19 cellular contexts compared by ENCODE assay signal in genomic region chr21:21213297-21213696, GRCh38.
DNase-seq lines count a peak whose midpoint lies in the region; ATAC-seq and TF ChIP-seq lines count a peak whose summit lies in the region.
"Had no signal": no experiment of that assay in that cellular context is flagged by ENCODE, and none has a peak within 500 bp of the region (broad histone marks: within the 10 kb centered on the region; RNA-seq: fewer than 3 reads in every experiment).

No MANE protein-coding gene starts in this region.

- H3K27ac ChIP-seq in GM23248, result no peak overlapping the region
- H3K27ac ChIP-seq: C4-2B, HL-60 had no signal

- no peak overlapping the region for H3K4me3 Mint-ChIP-seq in activated naive CD4-positive, alpha-beta T cell treated with anti-CD3 and anti-CD28 coated beads, Interleukin-2, amount 10 ng/mL, durations not matched to agents 7 days and 5 days
- H3K4me3 Mint-ChIP-seq: CD4-positive, alpha-beta T cell; GM23338; IgD-negative memory B cell had no signal

- H3F3A ChIP-seq in GM23248 (ENCODE audit: insufficient read depth), result no peaks in the 10 kb centered on the region

- H3K9ac ChIP-seq in GM23248 (no peak overlapping the region), adipocyte (ENCODE audit: low read length) (no peak overlapping the region)

- in situ Hi-C loops in GM23248 (cut with MboI), result no loop called here

- no peaks in the 10 kb centered on the region for H4K20me1 ChIP-seq in GM23248 (ENCODE audit: insufficient read depth)

- H3K27me3 Mint-ChIP-seq in activated naive CD4-positive, alpha-beta T cell treated with anti-CD3 and anti-CD28 coated beads, Interleukin-2, amount 10 ng/mL, durations not matched to agents 7 days and 5 days, result no peaks in the 10 kb centered on the region
- H3K27me3 Mint-ChIP-seq: CD4-positive, alpha-beta T cell; IgD-negative memory B cell had no signal

- 72 to 94% methylated on average over 1 of the region's 1 CpG for WGBS in GM23248 (ENCODE audit: low coverage in 1 of 2, low lambda C conversion rate in 2 of 2, missing lambda C conversion rate in 2 of 2), 2 experiments

- H3K9me3 Mint-ChIP-seq in activated naive CD4-positive, alpha-beta T cell treated with anti-CD3 and anti-CD28 coated beads, Interleukin-2, amount 10 ng/mL, durations not matched to agents 7 days and 5 days, result no peaks in the 10 kb centered on the region
- H3K9me3 Mint-ChIP-seq: GM23338 had no signal

- ATAC-seq in GM19023 (IDR thresholded peaks at IDR 0.05; ENCODE audit: unreplicated experiment), result no peak
- no peak for ATAC-seq in HG03342 (IDR thresholded peaks at IDR 0.05; ENCODE audit: unreplicated experiment)
- ATAC-seq: GM23338 had no signal

- CTCF ChIA-PET in activated naive CD4-positive, alpha-beta T cell treated with anti-CD3 and anti-CD28 coated beads, Interleukin-2, amount 10 ng/mL, durations not matched to agents 7 days and 5 days (lab: Charles Lee), result no interaction called here

- H3K4me3 ChIP-seq in GM23248 (no peak overlapping the region), adipocyte (ENCODE audit: low read length) (no peak overlapping the region), choroid plexus epithelial cell (ENCODE audit: low read depth, low read length) (no peak overlapping the region)
- H3K4me3 ChIP-seq: GM23338 had no signal

- H2AFZ ChIP-seq in GM23248, result no peak overlapping the region
- H2AFZ ChIP-seq: GM23338 had no signal

- H3K9me3 ChIP-seq in GM23248 (ENCODE audit: low read depth) (no peaks in the 10 kb centered on the region), adipocyte (ENCODE audit: control insufficient read depth, low read length) (no peaks in the 10 kb centered on the region)
- H3K9me3 ChIP-seq: Caco-2 had no signal

- no peaks in the 10 kb centered on the region for H3K36me3 ChIP-seq in GM23248 (ENCODE audit: low read depth)
- H3K36me3 ChIP-seq in adipocyte (ENCODE audit: control insufficient read depth, insufficient read depth, low read length, severe bottlenecking), result no peaks in the 10 kb centered on the region

- TF ChIP-seq POLR2A in erythroblast (IDR thresholded peaks at IDR 0.05; ENCODE audit: low read length), result no peak

- no peak for TF ChIP-seq CTCF in choroid plexus epithelial cell (conservative IDR thresholded peaks at IDR 0.05; ENCODE audit: low read depth, low read length)

- H3K4me1 Mint-ChIP-seq in activated naive CD4-positive, alpha-beta T cell treated with anti-CD3 and anti-CD28 coated beads, Interleukin-2, amount 10 ng/mL, durations not matched to agents 7 days and 5 days, result no peaks in the 10 kb centered on the region
- H3K4me1 Mint-ChIP-seq: GM23338, IgD-negative memory B cell had no signal

- no peak overlapping the region for H3K27ac Mint-ChIP-seq in activated naive CD4-positive, alpha-beta T cell treated with anti-CD3 and anti-CD28 coated beads, Interleukin-2, amount 10 ng/mL, durations not matched to agents 7 days and 5 days
- H3K27ac Mint-ChIP-seq: CD4-positive, alpha-beta T cell; GM23338; IgD-negative memory B cell had no signal

- no peaks in the 10 kb centered on the region for H3K27me3 ChIP-seq in GM23248 (replicated peaks; ENCODE audit: insufficient read depth)
- H3K27me3 ChIP-seq in adipocyte (replicated peaks; ENCODE audit: control insufficient read depth, insufficient read depth, low read length), result no peaks in the 10 kb centered on the region

- H3K9me2 ChIP-seq in GM23248 (ENCODE audit: insufficient read depth), result no peaks in the 10 kb centered on the region; the same call in 1 of the 2 replicates

- DNase-seq in GM23248 (peak; percentile 9), adipocyte (ENCODE audit: low read depth) (peak; percentile 37), choroid plexus epithelial cell (ENCODE audit: low read depth) (peak; percentile 72), iris pigment epithelial cell (ENCODE audit: low read depth) (peak; percentile 52), erythroblast (lab: John Stamatoyannopoulos, UW) (no peak)
- DNase-seq in activated naive CD4-positive, alpha-beta T cell treated with anti-CD3 and anti-CD28 coated beads, Interleukin-2, amount 10 ng/mL, durations not matched to agents 7 days and 5 days, result no peak
- DNase-seq: ACHN; AML-193; Caco-2; CD4-positive, alpha-beta T cell; DMS79; HCEC 1CT; KBM-7 had no signal

- no peaks in the 10 kb centered on the region for H3K36me3 Mint-ChIP-seq in activated naive CD4-positive, alpha-beta T cell treated with anti-CD3 and anti-CD28 coated beads, Interleukin-2, amount 10 ng/mL, durations not matched to agents 7 days and 5 days
- H3K36me3 Mint-ChIP-seq: IgD-negative memory B cell had no signal

- no peaks in the 10 kb centered on the region for H3K79me2 ChIP-seq in GM23248 (ENCODE audit: insufficient read depth)

- H3K4me1 ChIP-seq in GM23248 (ENCODE audit: insufficient read depth), result no peaks in the 10 kb centered on the region; the same call in 1 of the 2 replicates
- H3K4me1 ChIP-seq in adipocyte (ENCODE audit: control insufficient read depth, insufficient read depth, low read length), result peaks cover 12% of the 10 kb centered on the region
- H3K4me1 ChIP-seq: Caco-2 had no signal

- H3K4me2 ChIP-seq in GM23248 (ENCODE audit: unreplicated experiment), result no peak overlapping the region
- H3K4me2 ChIP-seq: GM23338 had no signal

Comparison
In these comparisons a context has a peak if more than half of its experiments do, and no peak if none do; other contexts are left out.
1. DNase-seq: peak in GM23248 (single experiment), adipocyte (single experiment), choroid plexus epithelial cell (single experiment) and iris pigment epithelial cell (single experiment); none in erythroblast (0 of 2) and activated naive CD4-positive, alpha-beta T cell treated with anti-CD3 and anti-CD28 coated beads, Interleukin-2, amount 10 ng/mL, durations not matched to agents 7 days and 5 days (single experiment).